Comparison of ENCODE assay signal across 1 cellular context in the genomic region with DNA sequence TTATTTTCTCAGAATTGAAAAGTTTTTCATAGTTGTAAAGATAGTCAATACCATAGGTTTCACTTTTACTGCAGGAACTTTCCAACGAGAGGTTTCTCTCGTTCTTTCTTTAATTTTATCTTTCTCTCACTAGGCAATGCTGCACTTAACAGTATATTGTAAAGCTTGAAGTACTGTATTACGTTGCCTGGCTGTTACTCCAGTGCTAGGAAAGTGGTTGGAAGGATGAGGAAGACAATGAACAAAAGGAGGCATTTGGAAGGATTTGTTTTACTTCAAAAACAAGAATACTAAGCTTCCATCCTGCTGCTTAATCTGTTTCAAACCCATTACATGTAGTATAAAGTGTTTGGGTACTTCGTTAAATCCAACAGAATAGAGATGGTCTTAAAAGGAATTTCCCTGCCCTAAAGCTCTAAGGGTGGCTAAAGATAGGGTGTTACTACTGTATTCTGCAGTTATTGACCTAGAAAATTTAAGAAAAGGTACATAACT.
TF ChIP-seq lines count a peak whose summit lies in the region.

No MANE protein-coding gene starts in this region.

TF ChIP-seq in H1, 55 proteins besides CTCF, POLR2A, EP300 and RAD21 (continued from another document):
- TF ChIP-seq SUZ12 (IDR thresholded peaks at IDR 0.05; ENCODE audit: low read length), result no peak
- TF ChIP-seq KDM5A (IDR thresholded peaks at IDR 0.05; ENCODE audit: low read length), result no peak
- no peak for TF ChIP-seq ASH2L (IDR thresholded peaks at IDR 0.05; ENCODE audit: low read length)
- TF ChIP-seq SP4 (IDR thresholded peaks at IDR 0.05; ENCODE audit: low read length), result no peak
- no peak for TF ChIP-seq BCL11A (IDR thresholded peaks at IDR 0.05; ENCODE audit: low read depth in 2 of 2, low read length in 2 of 2)
- TF ChIP-seq SIRT6 (IDR thresholded peaks at IDR 0.05; ENCODE audit: low read length), result no peak
